In the genomic region with DNA sequence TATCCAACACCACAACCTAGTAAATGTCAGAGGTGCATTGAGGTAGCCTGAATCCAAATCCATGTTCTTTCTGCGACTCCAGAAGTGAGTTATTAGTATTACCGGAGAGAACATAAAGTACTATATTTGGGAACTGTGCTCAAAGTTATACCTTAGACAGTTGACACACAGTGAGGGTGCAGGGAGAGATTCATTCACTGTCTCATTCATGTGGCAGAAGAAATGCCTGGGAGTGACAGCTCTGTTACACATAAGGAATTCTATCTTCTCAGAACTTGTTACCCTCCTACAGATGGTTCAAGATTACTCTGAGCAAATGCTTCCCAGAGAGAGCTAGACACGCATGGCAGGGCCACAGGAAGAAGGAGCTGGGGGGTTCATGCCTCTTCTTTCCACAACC, we compare ENCODE assay signal across 17 cellular contexts.
"Had no signal": no experiment of that assay in that cellular context is flagged by ENCODE, and none has a peak within 500 bp of the region (broad histone marks: within the 10 kb centered on the region; RNA-seq: fewer than 3 reads in every experiment).

No MANE protein-coding gene starts in this region.

- H3K9me3 Mint-ChIP-seq: effector memory CD8-positive, alpha-beta T cell; naive thymus-derived CD4-positive, alpha-beta T cell; nephron progenitor cell had no signal

- H3K27ac Mint-ChIP-seq: effector memory CD8-positive, alpha-beta T cell; naive thymus-derived CD4-positive, alpha-beta T cell; nephron progenitor cell had no signal

- DNase-seq: cortex of kidney; effector memory CD8-positive, alpha-beta T cell; foreskin keratinocyte; kidney; left cardiac atrium; left ventricle myocardium superior; mesenchymal stem cell; naive thymus-derived CD4-positive, alpha-beta T cell; nephron progenitor cell; right cardiac atrium; small intestine; stimulated activated CD4-positive, alpha-beta T cell treated with anti-CD3 and anti-CD28 coated beads, Interleukin-12 subunit alpha, Interleukin-12 subunit beta, amount 100 ng/mL, for 4 hours; stimulated activated naive CD4-positive, alpha-beta T cell; stomach; trophoblast cell had no signal

- H3K4me1 Mint-ChIP-seq: nephron progenitor cell had no signal

- H3K4me3 Mint-ChIP-seq: effector memory CD8-positive, alpha-beta T cell; naive thymus-derived CD4-positive, alpha-beta T cell; nephron progenitor cell had no signal

- ATAC-seq: effector memory CD8-positive, alpha-beta T cell; foreskin keratinocyte; left cardiac atrium; left ventricle myocardium superior; naive thymus-derived CD4-positive, alpha-beta T cell had no signal

- H3K27me3 ChIP-seq: foreskin keratinocyte, stomach had no signal

- H3K27ac ChIP-seq: foreskin keratinocyte, stomach, thoracic aorta had no signal

- H3K9me3 ChIP-seq: stomach, thoracic aorta had no signal

- H3K36me3 Mint-ChIP-seq: naive thymus-derived CD4-positive, alpha-beta T cell had no signal

- H3K4me3 ChIP-seq: lung, stomach, thoracic aorta had no signal

- H3K4me1 ChIP-seq: foreskin keratinocyte, stomach had no signal

- H3K36me3 ChIP-seq: stomach, thoracic aorta had no signal
